In genomic region chr12:4648099-4648498, GRCh38 we compare ENCODE assay signal across 1 cellular context.
TF ChIP-seq lines count a peak whose summit lies in the region.

No MANE protein-coding gene starts in this region.

TF ChIP-seq in SK-N-SH, 30 proteins besides CTCF, POLR2A, EP300 and RAD21 (continued from another document):
- TF ChIP-seq, protein P1, sequence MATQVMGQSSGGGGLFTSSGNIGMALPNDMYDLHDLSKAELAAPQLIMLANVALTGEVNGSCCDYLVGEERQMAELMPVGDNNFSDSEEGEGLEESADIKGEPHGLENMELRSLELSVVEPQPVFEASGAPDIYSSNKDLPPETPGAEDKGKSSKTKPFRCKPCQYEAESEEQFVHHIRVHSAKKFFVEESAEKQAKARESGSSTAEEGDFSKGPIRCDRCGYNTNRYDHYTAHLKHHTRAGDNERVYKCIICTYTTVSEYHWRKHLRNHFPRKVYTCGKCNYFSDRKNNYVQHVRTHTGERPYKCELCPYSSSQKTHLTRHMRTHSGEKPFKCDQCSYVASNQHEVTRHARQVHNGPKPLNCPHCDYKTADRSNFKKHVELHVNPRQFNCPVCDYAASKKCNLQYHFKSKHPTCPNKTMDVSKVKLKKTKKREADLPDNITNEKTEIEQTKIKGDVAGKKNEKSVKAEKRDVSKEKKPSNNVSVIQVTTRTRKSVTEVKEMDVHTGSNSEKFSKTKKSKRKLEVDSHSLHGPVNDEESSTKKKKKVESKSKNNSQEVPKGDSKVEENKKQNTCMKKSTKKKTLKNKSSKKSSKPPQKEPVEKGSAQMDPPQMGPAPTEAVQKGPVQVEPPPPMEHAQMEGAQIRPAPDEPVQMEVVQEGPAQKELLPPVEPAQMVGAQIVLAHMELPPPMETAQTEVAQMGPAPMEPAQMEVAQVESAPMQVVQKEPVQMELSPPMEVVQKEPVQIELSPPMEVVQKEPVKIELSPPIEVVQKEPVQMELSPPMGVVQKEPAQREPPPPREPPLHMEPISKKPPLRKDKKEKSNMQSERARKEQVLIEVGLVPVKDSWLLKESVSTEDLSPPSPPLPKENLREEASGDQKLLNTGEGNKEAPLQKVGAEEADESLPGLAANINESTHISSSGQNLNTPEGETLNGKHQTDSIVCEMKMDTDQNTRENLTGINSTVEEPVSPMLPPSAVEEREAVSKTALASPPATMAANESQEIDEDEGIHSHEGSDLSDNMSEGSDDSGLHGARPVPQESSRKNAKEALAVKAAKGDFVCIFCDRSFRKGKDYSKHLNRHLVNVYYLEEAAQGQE (IDR thresholded peaks at IDR 0.05; ENCODE audit: low read depth, low read length): no peak
- no peak for TF ChIP-seq FOSL2 (IDR thresholded peaks at IDR 0.05; ENCODE audit: borderline replicate concordance, low read depth)
- TF ChIP-seq RCOR1 (IDR thresholded peaks at IDR 0.05; ENCODE audit: low read length): no peak
- no peak for TF ChIP-seq TCF12 (IDR thresholded peaks at IDR 0.05)
- TF ChIP-seq, protein P2, sequence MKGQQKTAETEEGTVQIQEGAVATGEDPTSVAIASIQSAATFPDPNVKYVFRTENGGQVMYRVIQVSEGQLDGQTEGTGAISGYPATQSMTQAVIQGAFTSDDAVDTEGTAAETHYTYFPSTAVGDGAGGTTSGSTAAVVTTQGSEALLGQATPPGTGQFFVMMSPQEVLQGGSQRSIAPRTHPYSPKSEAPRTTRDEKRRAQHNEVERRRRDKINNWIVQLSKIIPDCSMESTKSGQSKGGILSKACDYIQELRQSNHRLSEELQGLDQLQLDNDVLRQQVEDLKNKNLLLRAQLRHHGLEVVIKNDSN (IDR thresholded peaks at IDR 0.05; ENCODE audit: borderline replicate concordance, low read depth): no peak
- no peak for TF ChIP-seq TEAD4 (IDR thresholded peaks at IDR 0.05; ENCODE audit: borderline replicate concordance, insufficient read depth)
- TF ChIP-seq NFIC (IDR thresholded peaks at IDR 0.05; ENCODE audit: borderline replicate concordance): no peak
- TF ChIP-seq YY1 (IDR thresholded peaks at IDR 0.05; ENCODE audit: low read depth): no peak
- no peak for TF ChIP-seq RFX5 (IDR thresholded peaks at IDR 0.05; ENCODE audit: low read length)
